Comparison of ENCODE assay signal across 10 cellular contexts in genomic region chr14:20679907-20680306, GRCh38. TPM values are rescaled to one million over a fixed set of nuclear protein-coding genes. Genes with fewer than 3 reads are reported as not detected.
DNase-seq lines count a peak whose midpoint lies in the region; ATAC-seq and TF ChIP-seq lines count a peak whose summit lies in the region.
"Had no signal": no experiment of that assay in that cellular context is flagged by ENCODE, and none has a peak within 500 bp of the region (broad histone marks: within the 10 kb centered on the region; RNA-seq: fewer than 3 reads in every experiment).

No MANE protein-coding gene starts in this region.

- H4K8ac ChIP-seq in mesenchymal stem cell (ENCODE audit: low read length), result no peak overlapping the region

- no peak overlapping the region for H3K4me2 ChIP-seq in mesenchymal stem cell (ENCODE audit: low read length, poor library complexity, severe bottlenecking)

- TF ChIP-seq POLR2A in suprapubic skin (IDR thresholded peaks at IDR 0.05), result no peak

- H3K18ac ChIP-seq in mesenchymal stem cell (ENCODE audit: low read depth in 1 of 2, low read length in 2 of 2), result no peak overlapping the region

- TF ChIP-seq EP300 in suprapubic skin (IDR thresholded peaks at IDR 0.05), result no peak

- ATAC-seq in GM18870 (IDR thresholded peaks at IDR 0.05; ENCODE audit: unreplicated experiment), result no peak
- ATAC-seq: T-helper 17 cell had no signal

- WGBS in mesenchymal stem cell, result 33% methylated on average over 1 of the region's 1 CpG
- 94% methylated on average over 1 of the region's 1 CpG for WGBS in suprapubic skin

- H3K9ac ChIP-seq in adipocyte (ENCODE audit: low read length) (no peak overlapping the region), mesenchymal stem cell (ENCODE audit: low read length) (no peak overlapping the region)

- no peak overlapping the region for H3K4ac ChIP-seq in mesenchymal stem cell (ENCODE audit: low read depth in 1 of 2, low read length in 2 of 2)

- H2BK5ac ChIP-seq in mesenchymal stem cell (ENCODE audit: low read depth, low read length, poor library complexity, severe bottlenecking), result no peak overlapping the region

- no peak overlapping the region for H2BK12ac ChIP-seq in mesenchymal stem cell (ENCODE audit: low read length in 2 of 2)

- H3K14ac ChIP-seq in mesenchymal stem cell (ENCODE audit: low read length in 2 of 2), result no peak overlapping the region

- H3K9me3 ChIP-seq in adipocyte (ENCODE audit: control insufficient read depth, low read length) (no peaks in the 10 kb centered on the region), mesenchymal stem cell (ENCODE audit: control insufficient read depth, low read length) (no peaks in the 10 kb centered on the region), suprapubic skin (no peaks in the 10 kb centered on the region)

- no peak overlapping the region for H2BK120ac ChIP-seq in mesenchymal stem cell (ENCODE audit: low read depth, low read length)

- H3K79me1 ChIP-seq in mesenchymal stem cell (replicated peaks; ENCODE audit: low read length, poor library complexity, severe bottlenecking), result no peaks in the 10 kb centered on the region

- no peak for TF ChIP-seq CTCF in suprapubic skin (IDR thresholded peaks at IDR 0.05)

- no peak overlapping the region for H2BK15ac ChIP-seq in mesenchymal stem cell (ENCODE audit: low read depth, poor library complexity, severe bottlenecking)

- no peak overlapping the region for H3K4me3 ChIP-seq in adipocyte (ENCODE audit: low read length)
- H3K4me3 ChIP-seq in mesenchymal stem cell (ENCODE audit: insufficient read depth in 1 of 2, low read depth in 1 of 2, low read length in 2 of 2), result no peak overlapping the region
- H3K4me3 ChIP-seq in suprapubic skin, result no peak overlapping the region

- DNase-seq in DMS 273 treated with DMSO at 0.1 percent for 48 hours (lab: John Stamatoyannopoulos, UW) (peak; percentile 8), HuH-7.5 (ENCODE audit: low spot score) (peak; percentile 66), adipocyte (ENCODE audit: low read depth) (peak; percentile 36), mesenchymal stem cell (peak; percentile 22), dedifferentiated amniotic fluid mesenchymal stem cell (ENCODE audit: extremely low spot score) (no peak), suprapubic skin (ENCODE audit: low spot score in 2 of 2) (no peak)
- DNase-seq in activated CD4-positive, alpha-beta T cell treated with anti-CD3 and anti-CD28 coated beads, Interleukin-2, amount 50 U/mL, for 48 hours, result no peak
- DNase-seq: T-helper 17 cell had no signal

- no peak overlapping the region for H2AK5ac ChIP-seq in mesenchymal stem cell (ENCODE audit: low read length, severe bottlenecking)

- H3K36me3 ChIP-seq in adipocyte (ENCODE audit: control insufficient read depth, insufficient read depth, low read length, severe bottlenecking), result no peaks in the 10 kb centered on the region
- H3K36me3 ChIP-seq in mesenchymal stem cell (ENCODE audit: control insufficient read depth in 1 of 2, insufficient read depth in 2 of 2, low read depth in 1 of 2, low read length in 2 of 2), result no peaks in the 10 kb centered on the region
- H3K36me3 ChIP-seq in suprapubic skin, result no peaks in the 10 kb centered on the region

- H3K27ac ChIP-seq in mesenchymal stem cell (ENCODE audit: low read length, poor library complexity, severe bottlenecking) (no peak overlapping the region), suprapubic skin (no peak overlapping the region)
- H3K27ac ChIP-seq: HL-60 had no signal

- H4K91ac ChIP-seq in mesenchymal stem cell (ENCODE audit: low read length), result no peak overlapping the region

- peaks cover 17% of the 10 kb centered on the region for H3K27me3 ChIP-seq in adipocyte (replicated peaks; ENCODE audit: control insufficient read depth, insufficient read depth, low read length)
- peaks cover 13 to 20% of the 10 kb centered on the region in 2 experiments for H3K27me3 ChIP-seq in mesenchymal stem cell (ENCODE audit: control insufficient read depth in 1 of 2, insufficient read depth in 1 of 2, low read length in 2 of 2)
- H3K27me3 ChIP-seq in suprapubic skin, result no peaks in the 10 kb centered on the region

- no peak overlapping the region for H3K23ac ChIP-seq in mesenchymal stem cell (ENCODE audit: low read length in 2 of 2)

- H2AFZ ChIP-seq in mesenchymal stem cell (ENCODE audit: low read depth, low read length), result no peak overlapping the region

- peaks cover 15% of the 10 kb centered on the region for H3K4me1 ChIP-seq in adipocyte (ENCODE audit: control insufficient read depth, insufficient read depth, low read length)
- peaks cover 2% of the 10 kb centered on the region for H3K4me1 ChIP-seq in mesenchymal stem cell (ENCODE audit: control insufficient read depth, insufficient read depth, low read depth, low read length)
- peaks cover 20% of the 10 kb centered on the region for H3K4me1 ChIP-seq in suprapubic skin

RNA-seq across cellular contexts. Expression of gene RNASE4, which starts 4.5 kb away (rescaled TPM):
- 13.8 TPM for polyA plus RNA-seq in mesenchymal stem cell (2013, experiment 1 of 2)
- polyA plus RNA-seq in mesenchymal stem cell (2013, experiment 2 of 2), result 15.4 TPM
- total RNA-seq in suprapubic skin, result 10 to 100 TPM; 43.9 to 84.2 (median 66.2) TPM

RNA-seq across cellular contexts. Expression of gene ANG, which starts 8.7 kb away (rescaled TPM):
- polyA plus RNA-seq in mesenchymal stem cell (2013, experiment 1 of 2), result 5.0 TPM
- polyA plus RNA-seq in mesenchymal stem cell (2013, experiment 2 of 2), result 5.8 TPM
- total RNA-seq in suprapubic skin, result 10 to 100 TPM; 19.3 to 46.9 (median 27.1) TPM

RNA-seq across cellular contexts. Expression of gene OR6S1, which starts 38.4 kb away (rescaled TPM):
- polyA plus RNA-seq in mesenchymal stem cell (2013, experiment 1 of 2), result not detected
- not detected for polyA plus RNA-seq in mesenchymal stem cell (2013, experiment 2 of 2)
- total RNA-seq in suprapubic skin, result not detected
- total RNA-seq: T-helper 17 cell had no signal

Comparison
In these comparisons a context has a peak if more than half of its experiments do, and no peak if none do; other contexts are left out.
1. DNase-seq: peak in DMS 273 treated with DMSO at 0.1 percent for 48 hours (single experiment), HuH-7.5 (single experiment), adipocyte (single experiment) and mesenchymal stem cell (single experiment); none in activated CD4-positive, alpha-beta T cell treated with anti-CD3 and anti-CD28 coated beads, Interleukin-2, amount 50 U/mL, for 48 hours (0 of 2), dedifferentiated amniotic fluid mesenchymal stem cell (single experiment) and suprapubic skin (0 of 2).